25 cellular contexts compared by ENCODE assay signal in the genomic region with DNA sequence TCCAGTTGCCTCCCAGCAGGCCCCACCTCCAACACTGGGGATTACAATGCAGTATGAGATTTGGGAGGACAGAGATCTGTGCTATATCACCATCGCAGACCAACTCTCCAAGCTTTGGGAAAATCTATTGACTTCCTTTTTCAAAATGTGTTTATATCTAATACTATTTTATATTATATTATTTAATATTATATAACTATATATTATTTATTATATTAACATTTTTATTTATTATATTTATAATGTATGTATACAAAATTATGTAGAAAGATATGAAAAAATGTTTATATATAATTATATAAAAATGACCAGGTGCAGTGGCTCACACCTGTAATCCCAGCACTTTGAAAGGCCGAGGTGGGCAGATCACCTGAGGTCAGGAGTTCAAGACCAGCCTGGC. TPM values are rescaled to one million over a fixed set of nuclear protein-coding genes. Genes with fewer than 3 reads are reported as not detected.
A peak's percentile ranks its signal among the peaks of the same experiment; 100 is the strongest.
DNase-seq lines count a peak whose midpoint lies in the region; ATAC-seq, FAIRE-seq and TF ChIP-seq lines count a peak whose summit lies in the region.
"Had no signal": no experiment of that assay in that cellular context is flagged by ENCODE, and none has a peak within 500 bp of the region (broad histone marks: within the 10 kb centered on the region; RNA-seq: fewer than 3 reads in every experiment).

No MANE protein-coding gene starts in this region.

- ATAC-seq in WTC11 (no peak), mucosa of descending colon (no peak)
- ATAC-seq: GM12878 had no signal

- peak; percentile 11 for FAIRE-seq in A204.1 (lab: Jason Lieb, UNC)
- FAIRE-seq: GM12878, GM12892, GM18507, GM19239 had no signal

- no peak overlapping the region for H2BK5ac ChIP-seq in neuronal stem cell (ENCODE audit: low read length)

- no peak overlapping the region for H2BK12ac ChIP-seq in neuronal stem cell (ENCODE audit: low read length)

- H2AK5ac ChIP-seq in neuronal stem cell (ENCODE audit: low read depth, low read length): no peak overlapping the region

- no CpG with 5 or more reads among the region's 2 CpGs for WGBS in neuronal stem cell (ENCODE audit: extremely low coverage in 2 of 2, insufficient read length in 2 of 2, insufficient replicate concordance in 1 of 2), 2 donors

- H3K23ac ChIP-seq in neuronal stem cell (ENCODE audit: low read depth, low read length, poor library complexity): no peak overlapping the region

- H3K79me1 ChIP-seq in neuronal stem cell (ENCODE audit: low read depth, low read length): no peaks in the 10 kb centered on the region

- H3K27me3 ChIP-seq in neuronal stem cell (ENCODE audit: control insufficient read depth in 3 of 3, insufficient read depth in 3 of 3, low read depth in 1 of 3, low read length in 3 of 3): peaks cover 0 to 3% (median 0%) of the 10 kb centered on the region in 3 experiments
- H3K27me3 ChIP-seq: BE2C, BLaER1 had no signal

- H3K9me3 ChIP-seq in neuronal stem cell (replicated peaks in 1 of 2; ENCODE audit: control insufficient read depth in 2 of 2, insufficient read depth in 1 of 2, low read depth in 1 of 2, low read length in 2 of 2): no peaks in the 10 kb centered on the region
- H3K9me3 ChIP-seq in mucosa of descending colon: no peaks in the 10 kb centered on the region
- H3K9me3 ChIP-seq: BE2C, BLaER1 had no signal

- POLR2A ChIA-PET in WTC11 (lab: Charles Lee): no interaction called here

- H2AFZ ChIP-seq in neuronal stem cell (ENCODE audit: low read length): no peak overlapping the region

- H4K8ac ChIP-seq in neuronal stem cell (ENCODE audit: low read depth, low read length): no peak overlapping the region

- H3K36me3 ChIP-seq in neuronal stem cell (replicated peaks in 1 of 2; ENCODE audit: control insufficient read depth in 2 of 2, insufficient read depth in 2 of 2, low read length in 2 of 2) (no peaks in the 10 kb centered on the region), mucosa of descending colon (ENCODE audit: low read depth) (no peaks in the 10 kb centered on the region)
- H3K36me3 ChIP-seq: BE2C, BLaER1 had no signal

- H3K4me2 ChIP-seq in neuronal stem cell (ENCODE audit: insufficient read depth, low read length, poor library complexity, severe bottlenecking): no peak overlapping the region
- H3K4me2 ChIP-seq: BLaER1 had no signal

- H3K27ac Mint-ChIP-seq in WTC11: no peak overlapping the region
- H3K27ac Mint-ChIP-seq: CD14-positive monocyte; CD4-positive, alpha-beta memory T cell; CD4-positive, CD25-positive, alpha-beta regulatory T cell; CD8-positive, alpha-beta memory T cell had no signal

- no peak overlapping the region for H3K27ac ChIP-seq in neuronal stem cell (replicated peaks; ENCODE audit: low read length)
- H3K27ac ChIP-seq: 22Rv1, BLaER1 had no signal

- no peak overlapping the region for H2BK15ac ChIP-seq in neuronal stem cell (ENCODE audit: low read length)

- no peak overlapping the region for H4K91ac ChIP-seq in neuronal stem cell (ENCODE audit: low read depth, low read length, poor library complexity)

- no peak overlapping the region for H3K9ac ChIP-seq in neuronal stem cell (ENCODE audit: low read depth, low read length, poor library complexity)
- H3K9ac ChIP-seq: BLaER1 had no signal

- H3K14ac ChIP-seq in neuronal stem cell (ENCODE audit: low read length): peak overlapping the region; percentile 47

- H3K4me1 Mint-ChIP-seq in WTC11: no peaks in the 10 kb centered on the region
- H3K4me1 Mint-ChIP-seq: CD14-positive monocyte; CD4-positive, alpha-beta memory T cell; CD4-positive, CD25-positive, alpha-beta regulatory T cell; CD8-positive, alpha-beta memory T cell had no signal

- H3K27me3 Mint-ChIP-seq in WTC11 (ENCODE audit: low read depth): no peaks in the 10 kb centered on the region; the same call in 1 of the 2 replicates

- no peak overlapping the region for H2BK120ac ChIP-seq in neuronal stem cell (ENCODE audit: low read depth, low read length)

- H3K4ac ChIP-seq in neuronal stem cell (ENCODE audit: low read length): no peak overlapping the region

- H3K9me3 Mint-ChIP-seq in WTC11: no peaks in the 10 kb centered on the region
- H3K9me3 Mint-ChIP-seq: CD14-positive monocyte; CD4-positive, CD25-positive, alpha-beta regulatory T cell; CD8-positive, alpha-beta memory T cell had no signal

- no peak overlapping the region for H3K4me3 ChIP-seq in neuronal stem cell (ENCODE audit: low read length in 2 of 2)
- no peak overlapping the region for H3K4me3 ChIP-seq in mucosa of descending colon
- H3K4me3 ChIP-seq: BLaER1, GM12878 had no signal

- no peak overlapping the region for H3K18ac ChIP-seq in neuronal stem cell (ENCODE audit: low read length)

- CTCF ChIA-PET in WTC11 (lab: Charles Lee): interaction anchor here (2.4 kb wide), 1 partner anchor 44 kb away, joined by 11 read pairs; no protein-coding TSS in a partner anchor

- TF ChIP-seq CTCF in WTC11 (IDR thresholded peaks at IDR 0.05): no peak
- no peak for TF ChIP-seq CTCF in mucosa of descending colon (IDR thresholded peaks at IDR 0.05)

- no peak overlapping the region for H3K4me3 Mint-ChIP-seq in WTC11
- H3K4me3 Mint-ChIP-seq: CD14-positive monocyte; CD4-positive, alpha-beta memory T cell; CD4-positive, CD25-positive, alpha-beta regulatory T cell; CD8-positive, alpha-beta memory T cell had no signal

- DNase-seq in WTC11 (ENCODE audit: low spot score) (no peak), neuronal stem cell (ENCODE audit: low spot score) (no peak), GF-D8 (lab: John Stamatoyannopoulos, UW) (no peak), mucosa of descending colon (no peak)
- DNase-seq: ACHN; BE2C; C1 segment of cervical spinal cord; CD4-positive, alpha-beta memory T cell; CD4-positive, CD25-positive, alpha-beta regulatory T cell; CD8-positive, alpha-beta memory T cell; COR-L47; DMS 273 treated with DMSO at 0.1 percent for 48 hours; DMS153; DMS53; DMS79; DND-41; EL had no signal

- H3K4me1 ChIP-seq in neuronal stem cell (ENCODE audit: control insufficient read depth in 2 of 2, insufficient read depth in 1 of 2, low read depth in 1 of 2, low read length in 2 of 2) (no peaks in the 10 kb centered on the region), mucosa of descending colon (ENCODE audit: low read depth) (no peaks in the 10 kb centered on the region)
- H3K4me1 ChIP-seq: BE2C, BLaER1 had no signal

- intact Hi-C loops in mucosa of descending colon (cut with DNase I, micrococcal nuclease): no loop called here

- H3K36me3 Mint-ChIP-seq in WTC11: no peaks in the 10 kb centered on the region
- H3K36me3 Mint-ChIP-seq: CD14-positive monocyte; CD4-positive, alpha-beta memory T cell; CD4-positive, CD25-positive, alpha-beta regulatory T cell; CD8-positive, alpha-beta memory T cell had no signal

TF ChIP-seq in WTC11, 78 proteins besides CTCF, POLR2A, EP300 and RAD21:
- TF ChIP-seq MXD4 (CRISPR knock-in tag; IDR thresholded peaks at IDR 0.05; ENCODE audit: borderline replicate concordance) (no peak), HMGA2 (CRISPR knock-in tag; IDR thresholded peaks at IDR 0.05) (peak; percentile 96)

RNA-seq across cellular contexts. Expression of a gene that starts 36.4 kb away (rescaled TPM):
- 0.07 to 0.11 TPM (median 0.09 TPM) in 3 replicates for total RNA-seq in WTC11 (2021)
- 0.14 TPM for polyA plus RNA-seq in neuronal stem cell (2013, experiment 1 of 2)
- polyA plus RNA-seq in neuronal stem cell (2013, experiment 2 of 2): 0.06 TPM
- total RNA-seq in mucosa of descending colon: under 1 TPM; 0.29 to 0.63 (median 0.29) TPM
- polyA plus RNA-seq: CD14-positive monocyte; CD8-positive, alpha-beta memory T cell had no signal
